2 cellular contexts compared by ENCODE assay signal in genomic region chr17:980406-981291, GRCh38.
TF ChIP-seq lines count a peak whose summit lies in the region.

No MANE protein-coding gene starts in this region.

TF ChIP-seq in GM23338, 12 proteins besides CTCF, POLR2A, EP300 and RAD21:
- TF ChIP-seq ETS1 (IDR thresholded peaks at IDR 0.05) (no peak), POLR2AphosphoS5 (IDR thresholded peaks at IDR 0.05; ENCODE audit: low read depth) (no peak), ZNF114 (CRISPR knock-in tag; IDR thresholded peaks at IDR 0.05) (no peak)

TF ChIP-seq in GM12878, 131 proteins besides CTCF, POLR2A, EP300 and RAD21 (continued from another document):
- TF ChIP-seq BCLAF1 (IDR thresholded peaks at IDR 0.05) (no peak), EGR1 (IDR thresholded peaks at IDR 0.05; ENCODE audit: borderline replicate concordance in 1 of 2, low read depth in 2 of 2, low read length in 2 of 2) (no peak), E4F1 (IDR thresholded peaks at IDR 0.05; ENCODE audit: borderline replicate concordance, partially characterized antibody) (no peak), STAT3 (IDR thresholded peaks at IDR 0.05; ENCODE audit: low read depth, low read length) (no peak), MEF2A (IDR thresholded peaks at IDR 0.05; ENCODE audit: insufficient read depth, low read depth, low read length) (no peak), RBBP5 (conservative IDR thresholded peaks at IDR 0.05) (no peak), RB1 (IDR thresholded peaks at IDR 0.05; ENCODE audit: borderline replicate concordance) (peak; percentile 54; the same call in 1 of the 2 replicates), TCF12 (IDR thresholded peaks at IDR 0.05; ENCODE audit: low read depth, low read length) (0 out of 2 replicates have a peak, but pooled peaks have one; percentile 58), SMC3 (IDR thresholded peaks at IDR 0.05; ENCODE audit: borderline replicate concordance, low read length) (peak; percentile 78), MLLT1 (IDR thresholded peaks at IDR 0.05) (0 out of 2 replicates have a peak, but pooled peaks have one; percentile 15), YY1 (IDR thresholded peaks at IDR 0.05; ENCODE audit: low read depth, low read length) (peak; percentile 44; the same call in 1 of the 2 replicates), ZNF384 (IDR thresholded peaks at IDR 0.05; ENCODE audit: borderline replicate concordance, low read depth, low read length) (peak; percentile 96), ZNF592 (IDR thresholded peaks at IDR 0.05) (no peak), BHLHE40 (IDR thresholded peaks at IDR 0.05; ENCODE audit: borderline replicate concordance in 1 of 2, low read depth in 2 of 2, low read length in 1 of 2) (peak in 1 of 2 experiments; percentile 10; a peak in 1 of 4 replicates), IRF3 (IDR thresholded peaks at IDR 0.05) (no peak), SRF (IDR thresholded peaks at IDR 0.05; ENCODE audit: low read depth in 2 of 2, low read length in 2 of 2) (0 out of 4 replicates have a peak, but pooled peaks of 1 of the 2 experiments have one; percentile 9)
